22 cellular contexts compared by ENCODE assay signal in the genomic region with DNA sequence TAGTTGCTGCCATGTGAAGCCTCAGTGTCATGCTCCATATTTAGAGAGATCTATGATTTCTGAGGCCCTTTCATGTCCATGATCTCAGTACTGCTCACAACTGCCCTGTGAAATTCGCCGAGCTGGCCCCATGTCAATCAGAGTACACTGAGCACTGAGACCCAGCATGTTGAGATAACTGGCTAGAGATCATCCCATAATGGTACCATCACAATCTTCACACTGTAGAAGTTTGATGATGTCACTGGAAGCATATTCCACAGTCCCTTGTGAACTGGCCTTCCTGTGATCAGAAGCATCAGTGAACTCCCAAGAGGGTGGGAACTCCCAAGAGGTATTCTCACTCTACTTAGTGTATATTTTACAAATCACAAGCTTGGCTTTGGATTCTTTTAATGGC.
A peak's percentile ranks its signal among the peaks of the same experiment; 100 is the strongest.
DNase-seq lines count a peak whose midpoint lies in the region; ATAC-seq, FAIRE-seq and TF ChIP-seq lines count a peak whose summit lies in the region.
"Had no signal": no experiment of that assay in that cellular context is flagged by ENCODE, and none has a peak within 500 bp of the region (broad histone marks: within the 10 kb centered on the region; RNA-seq: fewer than 3 reads in every experiment).

No MANE protein-coding gene starts in this region.

- no peak for TF ChIP-seq CTCF in HFFc6 (IDR thresholded peaks at IDR 0.05)
- no peak for TF ChIP-seq CTCF in keratinocyte (optimal IDR thresholded peaks at IDR 0.05 in 1 of 3, IDR thresholded peaks at IDR 0.05 in 1 of 3, conservative IDR thresholded peaks at IDR 0.05 in 1 of 3; ENCODE audit: extremely low read depth in 1 of 3, insufficient read depth in 2 of 3, low read length in 3 of 3)
- TF ChIP-seq CTCF in stomach (IDR thresholded peaks at IDR 0.05) = no peak
- TF ChIP-seq CTCF in GM13977 (IDR thresholded peaks at IDR 0.05; ENCODE audit: extremely low read depth, insufficient read depth, missing control alignments) = no peak

- H3K4me3 ChIP-seq in adipocyte (ENCODE audit: low read length) (no peak overlapping the region), keratinocyte (ENCODE audit: control insufficient read depth in 2 of 3, extremely low read depth in 1 of 3, insufficient read depth in 2 of 3, low read depth in 1 of 3, low read length in 3 of 3) (no peak overlapping the region), stomach (no peak overlapping the region)
- H3K4me3 ChIP-seq: right lobe of liver, SK-N-MC, tibial nerve had no signal

- no peak for TF ChIP-seq EP300 in stomach (IDR thresholded peaks at IDR 0.05)

- in situ Hi-C loops in GM13977 (cut with MboI; ENCODE audit: low pct_unique_long_range_greater_than_20kb, low sequenced_read_pairs, unreplicated experiment) = no loop called here

- H3K9me3 ChIP-seq in adipocyte (ENCODE audit: control insufficient read depth, low read length) (no peaks in the 10 kb centered on the region), keratinocyte (ENCODE audit: control insufficient read depth, low read depth, low read length) (no peaks in the 10 kb centered on the region), stomach (peaks cover 0 to 6% (median 3%) of the 10 kb centered on the region in 4 donors)
- H3K9me3 ChIP-seq: right lobe of liver, tibial nerve had no signal

- peak overlapping the region; percentile 98 for H3K27ac Mint-ChIP-seq in HFFc6
- no peak overlapping the region for H3K27ac Mint-ChIP-seq in stimulated activated effector memory CD8-positive, alpha-beta T cell treated with anti-CD3 and anti-CD28 coated beads, Interleukin-12 subunit alpha, Interleukin-12 subunit beta, amount 100 ng/mL, for 72 hours
- H3K27ac Mint-ChIP-seq: activated T-helper 1 cell treated with anti-CD3 and anti-CD28 coated beads, Interleukin-12 subunit alpha, Interleukin-12 subunit beta, Interleukin-2, Interleukin-4 antibody, amounts not matched to agents 30 ng/mL and 10 ng/mL and 1 ng/mL, durations not matched to agents 14 hours and 24 hours and 36 hours; dendritic cell treated with granulocyte-macrophage colony-stimulating factor and Interleukin-4, amounts not matched to agents 40 ng/mL and 50 ng/mL, for 4 days had no signal

- H3K27ac ChIP-seq in keratinocyte (ENCODE audit: control insufficient read depth, insufficient read depth, low read length) = peak overlapping the region; percentile 99
- peak overlapping the region in 3 of 5 donors; percentile 84 to 88 (median 86) for H3K27ac ChIP-seq in stomach
- H3K27ac ChIP-seq: right lobe of liver, SK-N-MC had no signal

- ATAC-seq in stimulated activated effector memory CD8-positive, alpha-beta T cell treated with anti-CD3 and anti-CD28 coated beads, Interleukin-12 subunit alpha, Interleukin-12 subunit beta, amount 100 ng/mL, for 72 hours = no peak
- ATAC-seq in GM19328 (IDR thresholded peaks at IDR 0.05; ENCODE audit: unreplicated experiment) = no peak
- ATAC-seq: activated CD4-positive, CD25-positive, alpha-beta regulatory T cell treated with anti-CD3 and anti-CD28 coated beads, Interleukin-2, amount 50 U/mL, for 24 hours had no signal

- WGBS in stomach, 5 donors = 72 to 100% (median 99%) methylated on average over 2 of the region's 2 CpGs

- H2AFZ ChIP-seq in keratinocyte (ENCODE audit: control insufficient read depth, low read length) = no peak overlapping the region

- H3K36me3 Mint-ChIP-seq in HFFc6 (ENCODE audit: low read depth) = peaks cover 24% of the 10 kb centered on the region
- H3K36me3 Mint-ChIP-seq in stimulated activated effector memory CD8-positive, alpha-beta T cell treated with anti-CD3 and anti-CD28 coated beads, Interleukin-12 subunit alpha, Interleukin-12 subunit beta, amount 100 ng/mL, for 72 hours = no peaks in the 10 kb centered on the region

- peak overlapping the region; percentile 80 for H3K9ac ChIP-seq in adipocyte (ENCODE audit: low read length)
- H3K9ac ChIP-seq in keratinocyte (ENCODE audit: control insufficient read depth, extremely low read depth, insufficient read depth, low read length) = peak overlapping the region; percentile 92

- intact Hi-C loops in stomach (cut with DNase I; ENCODE audit: low total_unique reads) = no loop called here

- peaks cover 86% of the 10 kb centered on the region for H3K4me1 Mint-ChIP-seq in HFFc6 (ENCODE audit: low read depth)
- H3K4me1 Mint-ChIP-seq in stimulated activated effector memory CD8-positive, alpha-beta T cell treated with anti-CD3 and anti-CD28 coated beads, Interleukin-12 subunit alpha, Interleukin-12 subunit beta, amount 100 ng/mL, for 72 hours = peaks cover 19% of the 10 kb centered on the region

- peak overlapping the region; percentile 31 for H3K4me3 Mint-ChIP-seq in HFFc6
- H3K4me3 Mint-ChIP-seq in stimulated activated effector memory CD8-positive, alpha-beta T cell treated with anti-CD3 and anti-CD28 coated beads, Interleukin-12 subunit alpha, Interleukin-12 subunit beta, amount 100 ng/mL, for 72 hours = no peak overlapping the region
- H3K4me3 Mint-ChIP-seq: activated T-helper 1 cell treated with anti-CD3 and anti-CD28 coated beads, Interleukin-12 subunit alpha, Interleukin-12 subunit beta, Interleukin-2, Interleukin-4 antibody, amounts not matched to agents 30 ng/mL and 10 ng/mL and 1 ng/mL, durations not matched to agents 14 hours and 24 hours and 36 hours; dendritic cell treated with granulocyte-macrophage colony-stimulating factor and Interleukin-4, amounts not matched to agents 40 ng/mL and 50 ng/mL, for 4 days had no signal

- H3K9me1 ChIP-seq in keratinocyte (ENCODE audit: control insufficient read depth, extremely low read depth, insufficient read depth, low read length) = no peaks in the 10 kb centered on the region

- no peak for TF ChIP-seq POLR2A in stomach (IDR thresholded peaks at IDR 0.05)

- H3K79me2 ChIP-seq in keratinocyte (ENCODE audit: control insufficient read depth, insufficient read depth, low read length) = peaks cover 64% of the 10 kb centered on the region

- FAIRE-seq in keratinocyte (lab: Jason Lieb, UNC) = peak; percentile 56
- FAIRE-seq: D721Med, frontal cortex, H54 had no signal

- DNase-seq in HFFc6 = no peak
- no peak for DNase-seq in adipocyte (ENCODE audit: low read depth)
- DNase-seq in keratinocyte (ENCODE audit: low read depth, low spot score) = no peak
- no peak for DNase-seq in stomach
- DNase-seq in GM13977 (ENCODE audit: low spot score) = no peak
- DNase-seq in stimulated activated effector memory CD8-positive, alpha-beta T cell treated with anti-CD3 and anti-CD28 coated beads, Interleukin-12 subunit alpha, Interleukin-12 subunit beta, amount 100 ng/mL, for 72 hours (ENCODE audit: low spot score in 2 of 2) = no peak
- DNase-seq: left ventricle myocardium superior; NCI-H1417 treated with DMSO at 0.1 percent for 48 hours; NCI-H2171; NCI-H69; OCI-M1; right lobe of liver; stimulated activated naive CD4-positive, alpha-beta T cell had no signal

- H3K27me3 ChIP-seq in adipocyte (replicated peaks; ENCODE audit: control insufficient read depth, insufficient read depth, low read length) (no peaks in the 10 kb centered on the region), keratinocyte (ENCODE audit: control insufficient read depth, extremely low read depth, insufficient read depth, low read length) (no peaks in the 10 kb centered on the region), stomach (no peaks in the 10 kb centered on the region)
- H3K27me3 ChIP-seq: right lobe of liver, tibial nerve had no signal

- peaks cover 48% of the 10 kb centered on the region for H3K4me1 ChIP-seq in adipocyte (ENCODE audit: control insufficient read depth, insufficient read depth, low read length)
- peaks cover 80% of the 10 kb centered on the region for H3K4me1 ChIP-seq in keratinocyte (ENCODE audit: control insufficient read depth, extremely low read depth, insufficient read depth, low read length)
- peaks cover 30 to 43% (median 39%) of the 10 kb centered on the region in 4 donors for H3K4me1 ChIP-seq in stomach

- H3K9me3 Mint-ChIP-seq in HFFc6 = no peaks in the 10 kb centered on the region
- peaks cover 7% of the 10 kb centered on the region for H3K9me3 Mint-ChIP-seq in stimulated activated effector memory CD8-positive, alpha-beta T cell treated with anti-CD3 and anti-CD28 coated beads, Interleukin-12 subunit alpha, Interleukin-12 subunit beta, amount 100 ng/mL, for 72 hours

- H3K27me3 Mint-ChIP-seq in HFFc6 (ENCODE audit: insufficient read depth) = peaks cover 3% of the 10 kb centered on the region
- H3K27me3 Mint-ChIP-seq: dendritic cell treated with granulocyte-macrophage colony-stimulating factor and Interleukin-4, amounts not matched to agents 40 ng/mL and 50 ng/mL, for 4 days had no signal

- peak overlapping the region; percentile 22 for H3K4me2 ChIP-seq in keratinocyte (ENCODE audit: control insufficient read depth, extremely low read depth, insufficient read depth, low read depth, low read length)

- dilution Hi-C loops in keratinocyte (cut with MboI; ENCODE audit: extremely low pct_ligation_motif_present, low sequenced_read_pairs) = no loop called here

- H3K36me3 ChIP-seq in adipocyte (ENCODE audit: control insufficient read depth, insufficient read depth, low read length, severe bottlenecking) (no peaks in the 10 kb centered on the region), keratinocyte (ENCODE audit: control insufficient read depth in 2 of 2, extremely low read depth in 1 of 2, insufficient read depth in 2 of 2, low read length in 2 of 2) (peaks cover 1 to 15% of the 10 kb centered on the region in 2 experiments), stomach (no peaks in the 10 kb centered on the region)
- H3K36me3 ChIP-seq: right lobe of liver, tibial nerve had no signal

- H4K20me1 ChIP-seq in keratinocyte (ENCODE audit: control insufficient read depth, extremely low read depth, insufficient read depth, low read length) = no peaks in the 10 kb centered on the region
